17 cellular contexts compared by ENCODE assay signal in the genomic region with DNA sequence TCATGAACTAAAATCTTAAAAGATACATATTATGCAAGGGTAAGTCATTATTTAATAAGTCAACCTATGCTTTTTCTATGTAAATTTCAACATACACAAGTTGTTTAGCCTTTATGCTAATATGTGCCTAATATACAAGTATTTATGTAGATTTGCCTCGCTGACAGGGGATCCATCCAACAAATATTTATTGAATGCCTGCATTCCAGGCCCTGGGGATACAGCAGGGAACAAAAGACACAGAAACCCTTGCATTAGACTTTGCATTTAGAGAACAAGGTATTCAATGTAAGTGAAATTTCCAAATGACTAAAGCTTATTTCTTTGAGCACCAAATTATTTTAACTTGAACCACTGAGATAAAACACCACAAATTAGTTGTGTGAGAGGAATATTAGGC. TPM values are rescaled to one million over a fixed set of nuclear protein-coding genes. Genes with fewer than 3 reads are reported as not detected.
DNase-seq lines count a peak whose midpoint lies in the region; ATAC-seq, FAIRE-seq and TF ChIP-seq lines count a peak whose summit lies in the region.
"Had no signal": no experiment of that assay in that cellular context is flagged by ENCODE, and none has a peak within 500 bp of the region (broad histone marks: within the 10 kb centered on the region; RNA-seq: fewer than 3 reads in every experiment).

No MANE protein-coding gene starts in this region.

- no peak for TF ChIP-seq RAD21 in H1 (IDR thresholded peaks at IDR 0.05 in 1 of 2, conservative IDR thresholded peaks at IDR 0.05 in 1 of 2; ENCODE audit: low read depth in 2 of 2, low read length in 2 of 2)

- H4K20me1 ChIP-seq in GM23338 (replicated peaks; ENCODE audit: insufficient read depth) = no peaks in the 10 kb centered on the region
- peaks cover 0 to 2% of the 10 kb centered on the region in 2 experiments for H4K20me1 ChIP-seq in H1 (replicated peaks in 1 of 2; ENCODE audit: control insufficient read depth in 1 of 2, insufficient read depth in 2 of 2, low read length in 2 of 2)

- 41% methylated on average over 1 of the region's 1 CpG; no CpG with 5 or more reads in 1 of the 2 experiments for WGBS in H1 (ENCODE audit: extremely low coverage in 1 of 2, insufficient coverage in 1 of 2, insufficient read length in 1 of 2, insufficient replicate concordance in 2 of 2, low coverage in 1 of 2, low lambda C conversion rate in 2 of 2, missing lambda C conversion rate in 1 of 2), 2 experiments
- WGBS in mesendoderm (ENCODE audit: extremely low coverage, insufficient coverage, low lambda C conversion rate) = no CpG with 5 or more reads among the region's 1 CpG

- H3K4me1 ChIP-seq in GM23338 (ENCODE audit: insufficient read depth) = peaks cover 15% of the 10 kb centered on the region
- peaks cover 19% of the 10 kb centered on the region for H3K4me1 ChIP-seq in HUES48 (ENCODE audit: control insufficient read depth, insufficient read depth, low read length)
- peaks cover 0 to 5% (median 2%) of the 10 kb centered on the region in 4 experiments; a peak in 4 of 7 replicates for H3K4me1 ChIP-seq in H1 (replicated peaks in 1 of 4; ENCODE audit: control insufficient read depth in 3 of 4, insufficient read depth in 4 of 4, low read length in 3 of 4)
- no peaks in the 10 kb centered on the region for H3K4me1 ChIP-seq in mesendoderm (ENCODE audit: control insufficient read depth, low read depth, low read length)
- H3K4me1 ChIP-seq: A549, BE2C, Caco-2 had no signal

- DNase-seq in GM23338 (ENCODE audit: low spot score) (peak; percentile 56), H1 (ENCODE audit: low read depth in 1 of 2, low spot score in 2 of 2) (no peak), mesendoderm (peak; percentile 26), pons (ENCODE audit: low spot score) (no peak), NCI-H187 (lab: John Stamatoyannopoulos, UW) (no peak), posterior vena cava (ENCODE audit: low spot score) (no peak)
- DNase-seq: BE2C; Caco-2; CD8-positive, alpha-beta memory T cell; DND-41; GF-D8 had no signal

- H2BK12ac ChIP-seq in H1 (ENCODE audit: low read depth, low read length) = no peak overlapping the region

- H4K8ac ChIP-seq in H1 (ENCODE audit: extremely low read depth, insufficient read depth, low read length) (no peak overlapping the region), mesendoderm (ENCODE audit: low read depth, low read length) (no peak overlapping the region)

- H3K9ac ChIP-seq in HUES48 (ENCODE audit: low read depth, low read length) (no peak overlapping the region), H1 (replicated peaks in 1 of 4; ENCODE audit: extremely low read depth in 1 of 4, low read depth in 3 of 4, low read length in 3 of 4) (no peak overlapping the region), mesendoderm (ENCODE audit: low read length) (no peak overlapping the region)

- FAIRE-seq in H1 (lab: Jason Lieb, UNC) = no peak
- FAIRE-seq: A549, H54, K562 had no signal

- H3K79me1 ChIP-seq in H1 (ENCODE audit: low read depth, low read length) (no peaks in the 10 kb centered on the region), mesendoderm (ENCODE audit: low read length) (no peaks in the 10 kb centered on the region)

- H3K36me3 ChIP-seq in GM23338 (ENCODE audit: insufficient read depth) (no peaks in the 10 kb centered on the region), HUES48 (ENCODE audit: control insufficient read depth, insufficient read depth, low read length) (peaks cover 88% of the 10 kb centered on the region), H1 (ENCODE audit: control insufficient read depth in 2 of 4, insufficient read depth in 4 of 4, low read length in 3 of 4) (peaks cover 0 to 58% (median 11%) of the 10 kb centered on the region in 4 experiments; a peak in 6 of 8 replicates), mesendoderm (ENCODE audit: control insufficient read depth, insufficient read depth, low read length) (no peaks in the 10 kb centered on the region)

- H3K23me2 ChIP-seq in H1 (ENCODE audit: low read depth, low read length) = no peaks in the 10 kb centered on the region

- peak overlapping the region; percentile 91 for H3K27ac Mint-ChIP-seq in GM23338
- H3K27ac Mint-ChIP-seq: CD8-positive, alpha-beta memory T cell had no signal

- H3K27me3 ChIP-seq in GM23338 (ENCODE audit: insufficient read depth) (no peaks in the 10 kb centered on the region), HUES48 (ENCODE audit: control insufficient read depth, insufficient read depth, low read length) (no peaks in the 10 kb centered on the region), H1 (replicated peaks in 1 of 4; ENCODE audit: control insufficient read depth in 3 of 4, extremely low read depth in 1 of 4, insufficient read depth in 3 of 4, low read length in 3 of 4) (no peaks in the 10 kb centered on the region), mesendoderm (ENCODE audit: insufficient read depth, low read length, poor library complexity) (no peaks in the 10 kb centered on the region)
- H3K27me3 ChIP-seq: BE2C had no signal

- no peak overlapping the region for H2AFZ ChIP-seq in GM23338
- no peak overlapping the region for H2AFZ ChIP-seq in H1 (ENCODE audit: low read length)

- H3K36me3 Mint-ChIP-seq in GM23338 (ENCODE audit: low read depth) = peaks cover 25% of the 10 kb centered on the region

- no peak overlapping the region for H4K91ac ChIP-seq in H1 (replicated peaks; ENCODE audit: insufficient read length, low read length)

- H2BK5ac ChIP-seq in H1 (ENCODE audit: low read depth, low read length) (no peak overlapping the region), mesendoderm (ENCODE audit: low read length) (no peak overlapping the region)

- H2AK5ac ChIP-seq in H1 (ENCODE audit: low read depth, low read length) (no peak overlapping the region), mesendoderm (ENCODE audit: low read length) (no peak overlapping the region)

- intact Hi-C loops in posterior vena cava (cut with DNase I) = no loop called here

- CTCF ChIA-PET in H1 (lab: Charles Lee; ENCODE audit: partially characterized antibody) = interaction anchor here (1.1 kb wide), 1 partner anchor 78 kb away, joined by 3 read pairs; no protein-coding TSS in a partner anchor

- ATAC-seq in GM23338 = peak; percentile 49; the same call in 2 of the 3 replicates
- ATAC-seq in GM18511 (IDR thresholded peaks at IDR 0.05; ENCODE audit: unreplicated experiment) = no peak
- ATAC-seq: A549, K562 had no signal

- H3K23ac ChIP-seq in H1 (ENCODE audit: insufficient read length) (no peak overlapping the region), mesendoderm (ENCODE audit: low read length) (no peak overlapping the region)

- H3K9me2 ChIP-seq in GM23338 (ENCODE audit: insufficient read depth) = no peaks in the 10 kb centered on the region

- H2BK20ac ChIP-seq in H1 (ENCODE audit: low read length) = no peak overlapping the region

- TF ChIP-seq CTCF in GM23338 (conservative IDR thresholded peaks at IDR 0.05; ENCODE audit: low read depth in 2 of 2) = no peak
- TF ChIP-seq CTCF in H1 (IDR thresholded peaks at IDR 0.05; ENCODE audit: control extremely low read depth in 1 of 3, insufficient read depth in 1 of 3, low read depth in 1 of 3, low read length in 3 of 3) = no peak

- no peak overlapping the region for H3K56ac ChIP-seq in H1 (replicated peaks; ENCODE audit: insufficient read length, low read depth, low read length)
- H3K56ac ChIP-seq in mesendoderm (ENCODE audit: low read length) = no peak overlapping the region

- POLR2A ChIA-PET in H1 (lab: Charles Lee; ENCODE audit: partially characterized antibody) = interaction anchor here (1.4 kb wide), 1 partner anchor 30 kb away, joined by 4 read pairs; no protein-coding TSS in a partner anchor

- H3K18ac ChIP-seq in H1 (ENCODE audit: extremely low read depth, low read length) (no peak overlapping the region), mesendoderm (ENCODE audit: low read length) (no peak overlapping the region)

- H4K5ac ChIP-seq in H1 (ENCODE audit: insufficient read length, low read depth, low read length) (no peak overlapping the region), mesendoderm (ENCODE audit: low read length) (no peak overlapping the region)

- H2BK120ac ChIP-seq in H1 (replicated peaks; ENCODE audit: low read depth, low read length) (no peak overlapping the region), mesendoderm (ENCODE audit: low read depth, low read length) (no peak overlapping the region)

- TF ChIP-seq POLR2A in H1 (IDR thresholded peaks at IDR 0.05; ENCODE audit: control extremely low read depth in 1 of 2, low read depth in 2 of 2, low read length in 2 of 2) = no peak

- no peaks in the 10 kb centered on the region for H3F3A ChIP-seq in GM23338 (replicated peaks; ENCODE audit: low read depth)

- no peak overlapping the region for H3K14ac ChIP-seq in H1 (ENCODE audit: insufficient read length)

- H3K4ac ChIP-seq in H1 (replicated peaks; ENCODE audit: insufficient read length, low read depth, low read length) (no peak overlapping the region), mesendoderm (ENCODE audit: low read depth, low read length) (no peak overlapping the region)

- H3K4me2 ChIP-seq in GM23338 = no peak overlapping the region
- peak overlapping the region; percentile 10 to 19; a peak in 1 of 4 replicates for H3K4me2 ChIP-seq in H1 (ENCODE audit: insufficient read depth in 1 of 2, low read depth in 2 of 2, low read length in 2 of 2)
- H3K4me2 ChIP-seq in mesendoderm (ENCODE audit: low read length) = no peak overlapping the region
- H3K4me2 ChIP-seq: A549 had no signal

- no peaks in the 10 kb centered on the region for H3K79me2 ChIP-seq in GM23338 (replicated peaks; ENCODE audit: insufficient read depth)
- H3K79me2 ChIP-seq in H1 (ENCODE audit: control insufficient read depth in 1 of 2, insufficient read depth in 2 of 2, low read length in 2 of 2) = no peaks in the 10 kb centered on the region
- H3K79me2 ChIP-seq in mesendoderm (ENCODE audit: control insufficient read depth, insufficient read depth, low read length) = no peaks in the 10 kb centered on the region

- no peak for TF ChIP-seq EP300 in H1 (IDR thresholded peaks at IDR 0.05; ENCODE audit: borderline replicate concordance in 1 of 2, low read depth in 2 of 2, low read length in 2 of 2)

- H3K4me3 ChIP-seq in GM23338 (no peak overlapping the region), HUES48 (ENCODE audit: low read depth, low read length) (no peak overlapping the region), H1 (ENCODE audit: extremely low read depth in 1 of 4, insufficient read depth in 2 of 4, low read depth in 3 of 4, low read length in 4 of 4) (no peak overlapping the region), mesendoderm (ENCODE audit: low read length) (no peak overlapping the region)
- H3K4me3 ChIP-seq: A549, K562 had no signal

- H2BK15ac ChIP-seq in H1 (ENCODE audit: low read length) (no peak overlapping the region), mesendoderm (replicated peaks; ENCODE audit: low read depth) (no peak overlapping the region)

- H3K9me3 ChIP-seq in HUES48 (ENCODE audit: control insufficient read depth, insufficient read depth, low read length) = no peaks in the 10 kb centered on the region
- no peaks in the 10 kb centered on the region for H3K9me3 ChIP-seq in H1 (ENCODE audit: insufficient read depth in 2 of 2, low read depth in 1 of 2, low read length in 1 of 2)
- H3K9me3 ChIP-seq: A549, BE2C, Caco-2 had no signal

- no peaks in the 10 kb centered on the region for H3K9me3 Mint-ChIP-seq in GM23338
- H3K9me3 Mint-ChIP-seq: CD8-positive, alpha-beta memory T cell had no signal

- peaks cover 17% of the 10 kb centered on the region for H3K4me1 Mint-ChIP-seq in GM23338

- peak overlapping the region; percentile 40 for H3K27ac ChIP-seq in GM23338 (ENCODE audit: low read depth)
- peak overlapping the region; percentile 64 for H3K27ac ChIP-seq in HUES48 (ENCODE audit: low read depth, low read length)
- H3K27ac ChIP-seq in H1 (ENCODE audit: low read depth, low read length) = no peak overlapping the region
- no peak overlapping the region for H3K27ac ChIP-seq in mesendoderm (ENCODE audit: low read depth, low read length)
- H3K27ac ChIP-seq: A549, C4-2B had no signal

- no peaks in the 10 kb centered on the region for H3K27me3 Mint-ChIP-seq in GM23338 (ENCODE audit: insufficient read depth, low read depth, poor library complexity)
- H3K27me3 Mint-ChIP-seq: CD8-positive, alpha-beta memory T cell had no signal

- 0 out of 3 replicates have a peak overlapping the region, but pooled peaks have one; percentile 25 for H3K4me3 Mint-ChIP-seq in GM23338
- H3K4me3 Mint-ChIP-seq: CD8-positive, alpha-beta memory T cell had no signal

RNA-seq across cellular contexts. Expression of gene SERINC1, which starts 19.1 kb away (rescaled TPM):
- 41.8 and 43.0 TPM in 2 replicates for total RNA-seq in GM23338 (2014; rRNA removed; shearing (Covaris generic))
- polyA plus RNA-seq in GM23338 (2016; fragmentation: Nextera tagmentation; extraction: Ambion mirVana) (15.4 and 17.6 TPM in 2 replicates), H1 (2011; rRNA removed) (10.1 and 15.4 TPM in 2 replicates)
- 38.0 and 38.6 TPM in 2 replicates for total RNA-seq in H1 (2021; fragmentation: NEBNext Ultra II Directional; extraction: Animal tissue kit (Norgen Biotek cat#: 25700))
- polyA plus RNA-seq in H1 (2011; cell fraction: cytosol; rRNA removed) = 25.4 TPM
- polyA plus RNA-seq in H1 (2011; cell fraction: nucleus; rRNA removed) = 4.1 TPM
- polyA plus RNA-seq in H1 (2012, experiment 1 of 2) = 20.7 to 37.9 TPM (median 27.3 TPM) in 4 replicates
- polyA plus RNA-seq in H1 (2012, experiment 2 of 2) = 2.2 TPM
- polyA plus RNA-seq in H1 (2013, experiment 1 of 2) = 42.8 TPM
- 45.1 TPM for polyA plus RNA-seq in H1 (2013, experiment 2 of 2)
- 43.9 and 55.2 TPM in 2 replicates for polyA minus RNA-seq in H1 (2011; rRNA and poly(A)+ RNA removed)
- 29.1 TPM for polyA minus RNA-seq in H1 (2011; cell fraction: cytosol; rRNA and poly(A)+ RNA removed)
- polyA minus RNA-seq in H1 (2011; cell fraction: nucleus; rRNA and poly(A)+ RNA removed) = 18.3 TPM
- 34.0 TPM for polyA plus RNA-seq in mesendoderm (2013, experiment 1 of 2)
- 33.1 TPM for polyA plus RNA-seq in mesendoderm (2013, experiment 2 of 2)
- 100 to 1,000 TPM; 229 to 271 TPM for total RNA-seq in posterior vena cava

RNA-seq across cellular contexts. Expression of gene HSF2, which starts 53.1 kb away (rescaled TPM):
- 17.8 and 18.1 TPM in 2 replicates for total RNA-seq in GM23338 (2014; rRNA removed; shearing (Covaris generic))
- 10.0 and 10.4 TPM in 2 replicates for polyA plus RNA-seq in GM23338 (2016; fragmentation: Nextera tagmentation; extraction: Ambion mirVana)
- 13.7 and 16.3 TPM in 2 replicates for total RNA-seq in H1 (2021; fragmentation: NEBNext Ultra II Directional; extraction: Animal tissue kit (Norgen Biotek cat#: 25700))
- 10.0 and 18.3 TPM in 2 replicates for polyA plus RNA-seq in H1 (2011; rRNA removed)
- 23.1 TPM for polyA plus RNA-seq in H1 (2011; cell fraction: cytosol; rRNA removed)
- 15.7 TPM for polyA plus RNA-seq in H1 (2011; cell fraction: nucleus; rRNA removed)
- polyA plus RNA-seq in H1 (2012, experiment 1 of 2) = 13.7 to 17.4 TPM (median 15.2 TPM) in 4 replicates
- 1.2 TPM for polyA plus RNA-seq in H1 (2012, experiment 2 of 2)
- polyA plus RNA-seq in H1 (2013, experiment 1 of 2) = 9.6 TPM
- polyA plus RNA-seq in H1 (2013, experiment 2 of 2) = 10.0 TPM
- polyA minus RNA-seq in H1 (2011; rRNA and poly(A)+ RNA removed) = 36.7 and 50.4 TPM in 2 replicates
- 14.0 TPM for polyA minus RNA-seq in H1 (2011; cell fraction: cytosol; rRNA and poly(A)+ RNA removed)
- 39.6 TPM for polyA minus RNA-seq in H1 (2011; cell fraction: nucleus; rRNA and poly(A)+ RNA removed)
- polyA plus RNA-seq in mesendoderm (2013, experiment 1 of 2) = 8.8 TPM
- polyA plus RNA-seq in mesendoderm (2013, experiment 2 of 2) = 8.4 TPM
- 10 to 100 TPM in 1 of 2 donors, 1 to 10 TPM in 1; 7.8 to 12.7 TPM for total RNA-seq in posterior vena cava

Comparison
In these comparisons a context has a peak if more than half of its experiments do, and no peak if none do; other contexts are left out.
1. DNase-seq: peak in GM23338 (single experiment) and mesendoderm (single experiment); none in H1 (0 of 2), pons (single experiment), NCI-H187 (0 of 2) and posterior vena cava (single experiment).
2. H3K27ac ChIP-seq: peak in GM23338 (single experiment) and HUES48 (single experiment); none in H1 (single experiment) and mesendoderm (single experiment).
3. H3K4me2 ChIP-seq: peak in H1 (2 of 2); none in GM23338 (single experiment) and mesendoderm (single experiment).